ENCODE assay signal across 2 cellular contexts in the genomic region with DNA sequence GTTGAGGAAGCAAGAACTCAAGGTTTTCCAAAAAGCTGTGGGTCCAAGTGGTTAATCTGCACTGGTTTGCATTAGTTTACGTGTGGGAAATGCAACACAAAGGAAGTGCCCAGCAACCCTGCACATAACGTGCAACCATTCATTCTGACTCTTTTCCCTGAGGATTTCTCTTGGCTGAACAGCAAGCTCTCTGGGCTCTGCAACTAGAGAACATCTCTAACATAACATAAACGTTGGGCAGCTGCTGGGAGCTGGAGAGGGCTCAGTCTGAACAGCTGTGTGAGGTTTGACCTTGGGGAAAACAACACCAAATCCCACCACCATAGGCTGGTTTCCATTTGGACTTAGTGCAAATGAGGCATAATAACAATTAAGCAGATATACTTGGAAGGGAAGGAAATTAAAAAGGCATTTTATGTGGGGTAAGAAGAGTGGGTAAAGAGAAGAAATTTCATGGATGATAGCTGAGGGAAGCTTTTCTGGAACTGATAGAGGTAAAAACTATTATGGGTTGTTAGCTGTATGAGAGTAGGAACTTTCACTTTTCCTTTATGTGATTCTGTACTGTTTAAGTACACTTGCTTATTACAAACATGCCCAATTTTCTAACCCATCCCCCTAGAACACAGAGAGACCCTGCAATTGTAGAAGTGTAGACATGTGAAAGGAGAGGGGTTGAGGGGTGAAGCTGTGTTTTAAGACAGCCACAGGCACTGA.
TF ChIP-seq lines count a peak whose summit lies in the region.

No MANE protein-coding gene starts in this region.

TF ChIP-seq in HEK293, 187 proteins besides CTCF, POLR2A, EP300 and RAD21 (continued from another document):
- TF ChIP-seq, protein P1, sequence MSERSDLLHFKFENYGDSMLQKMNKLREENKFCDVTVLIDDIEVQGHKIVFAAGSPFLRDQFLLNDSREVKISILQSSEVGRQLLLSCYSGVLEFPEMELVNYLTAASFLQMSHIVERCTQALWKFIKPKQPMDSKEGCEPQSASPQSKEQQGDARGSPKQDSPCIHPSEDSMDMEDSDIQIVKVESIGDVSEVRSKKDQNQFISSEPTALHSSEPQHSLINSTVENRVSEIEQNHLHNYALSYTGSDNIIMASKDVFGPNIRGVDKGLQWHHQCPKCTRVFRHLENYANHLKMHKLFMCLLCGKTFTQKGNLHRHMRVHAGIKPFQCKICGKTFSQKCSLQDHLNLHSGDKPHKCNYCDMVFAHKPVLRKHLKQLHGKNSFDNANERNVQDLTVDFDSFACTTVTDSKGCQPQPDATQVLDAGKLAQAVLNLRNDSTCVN (tag by site-specific recombination; optimal IDR thresholded peaks at IDR 0.05): no peak
- TF ChIP-seq KLF8 (tag by site-specific recombination; IDR thresholded peaks at IDR 0.05): no peak
- no peak for TF ChIP-seq ZNF157 (tag by site-specific recombination; IDR thresholded peaks at IDR 0.05)
- TF ChIP-seq, protein P2, sequence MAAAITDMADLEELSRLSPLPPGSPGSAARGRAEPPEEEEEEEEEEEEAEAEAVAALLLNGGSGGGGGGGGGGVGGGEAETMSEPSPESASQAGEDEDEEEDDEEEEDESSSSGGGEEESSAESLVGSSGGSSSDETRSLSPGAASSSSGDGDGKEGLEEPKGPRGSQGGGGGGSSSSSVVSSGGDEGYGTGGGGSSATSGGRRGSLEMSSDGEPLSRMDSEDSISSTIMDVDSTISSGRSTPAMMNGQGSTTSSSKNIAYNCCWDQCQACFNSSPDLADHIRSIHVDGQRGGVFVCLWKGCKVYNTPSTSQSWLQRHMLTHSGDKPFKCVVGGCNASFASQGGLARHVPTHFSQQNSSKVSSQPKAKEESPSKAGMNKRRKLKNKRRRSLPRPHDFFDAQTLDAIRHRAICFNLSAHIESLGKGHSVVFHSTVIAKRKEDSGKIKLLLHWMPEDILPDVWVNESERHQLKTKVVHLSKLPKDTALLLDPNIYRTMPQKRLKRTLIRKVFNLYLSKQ (tag by site-specific recombination; IDR thresholded peaks at IDR 0.05; ENCODE audit: borderline replicate concordance): no peak

TF ChIP-seq in SK-N-SH treated with all-trans-retinoic acid at 6 μM for 48 hours, 23 proteins besides CTCF, POLR2A, EP300 and RAD21 (continued from another document):
- TF ChIP-seq, protein P3, sequence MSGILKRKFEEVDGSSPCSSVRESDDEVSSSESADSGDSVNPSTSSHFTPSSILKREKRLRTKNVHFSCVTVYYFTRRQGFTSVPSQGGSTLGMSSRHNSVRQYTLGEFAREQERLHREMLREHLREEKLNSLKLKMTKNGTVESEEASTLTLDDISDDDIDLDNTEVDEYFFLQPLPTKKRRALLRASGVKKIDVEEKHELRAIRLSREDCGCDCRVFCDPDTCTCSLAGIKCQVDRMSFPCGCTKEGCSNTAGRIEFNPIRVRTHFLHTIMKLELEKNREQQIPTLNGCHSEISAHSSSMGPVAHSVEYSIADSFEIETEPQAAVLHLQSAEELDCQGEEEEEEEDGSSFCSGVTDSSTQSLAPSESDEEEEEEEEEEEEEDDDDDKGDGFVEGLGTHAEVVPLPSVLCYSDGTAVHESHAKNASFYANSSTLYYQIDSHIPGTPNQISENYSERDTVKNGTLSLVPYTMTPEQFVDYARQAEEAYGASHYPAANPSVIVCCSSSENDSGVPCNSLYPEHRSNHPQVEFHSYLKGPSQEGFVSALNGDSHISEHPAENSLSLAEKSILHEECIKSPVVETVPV (CRISPR knock-in tag; IDR thresholded peaks at IDR 0.05): no peak
- no peak for TF ChIP-seq ZNF70 (CRISPR knock-in tag; IDR thresholded peaks at IDR 0.05)
